In genomic region chr22:19730662-19731360, GRCh38 we compare ENCODE assay signal across 1 cellular context.
TF ChIP-seq lines count a peak whose summit lies in the region.

No MANE protein-coding gene starts in this region.

TF ChIP-seq in HepG2, 621 proteins besides CTCF, POLR2A, EP300 and RAD21 (continued from another document and continues in another):
- TF ChIP-seq ZNF883 (CRISPR knock-in tag; IDR thresholded peaks at IDR 0.05; ENCODE audit: not compliant biosample characterization) = peak; percentile 63
- peak; percentile 70; the same call in 1 of the 2 replicates for TF ChIP-seq ZNF766 (CRISPR knock-in tag; IDR thresholded peaks at IDR 0.05; ENCODE audit: borderline replicate concordance)
- peak; percentile 62; the same call in 1 of the 2 replicates for TF ChIP-seq SOX5 (CRISPR knock-in tag; IDR thresholded peaks at IDR 0.05; ENCODE audit: borderline replicate concordance)
- TF ChIP-seq ZNF136 (CRISPR knock-in tag; IDR thresholded peaks at IDR 0.05; ENCODE audit: low read depth) = peak; percentile 59; the same call in 1 of the 2 replicates
- peak; percentile 72 for TF ChIP-seq HNF1B (CRISPR knock-in tag; IDR thresholded peaks at IDR 0.05)
- no peak for TF ChIP-seq EED (CRISPR knock-in tag; IDR thresholded peaks at IDR 0.05)
- TF ChIP-seq ZNF788 (CRISPR knock-in tag; IDR thresholded peaks at IDR 0.05; ENCODE audit: borderline replicate concordance) = peak; percentile 78; the same call in 1 of the 2 replicates
- no peak for TF ChIP-seq ZNF44 (CRISPR knock-in tag; IDR thresholded peaks at IDR 0.05)
- TF ChIP-seq ZNF577 (CRISPR knock-in tag; IDR thresholded peaks at IDR 0.05; ENCODE audit: borderline replicate concordance, low read depth) = no peak
- peak; percentile 32; the same call in 1 of the 2 replicates for TF ChIP-seq ATF2 (CRISPR knock-in tag; IDR thresholded peaks at IDR 0.05)
- no peak; the same call in 1 of the 2 replicates for TF ChIP-seq SP2 (CRISPR knock-in tag; IDR thresholded peaks at IDR 0.05)
- TF ChIP-seq CENPX (CRISPR knock-in tag; IDR thresholded peaks at IDR 0.05) = no peak
- no peak for TF ChIP-seq ZNF143 (CRISPR knock-in tag; IDR thresholded peaks at IDR 0.05)
- TF ChIP-seq MZF1 (CRISPR knock-in tag; IDR thresholded peaks at IDR 0.05; ENCODE audit: borderline replicate concordance) = no peak
- no peak for TF ChIP-seq ZNF562 (CRISPR knock-in tag; IDR thresholded peaks at IDR 0.05; ENCODE audit: borderline replicate concordance)
- TF ChIP-seq ZBTB34 (CRISPR knock-in tag; IDR thresholded peaks at IDR 0.05) = no peak
- no peak for TF ChIP-seq MAFG (CRISPR knock-in tag; IDR thresholded peaks at IDR 0.05)
- TF ChIP-seq PITX1 (CRISPR knock-in tag; IDR thresholded peaks at IDR 0.05) = peak; percentile 95
- no peak for TF ChIP-seq FOXK1 (CRISPR knock-in tag; IDR thresholded peaks at IDR 0.05; ENCODE audit: borderline replicate concordance, low read depth)
- TF ChIP-seq TAF15 (IDR thresholded peaks at IDR 0.05; ENCODE audit: low read depth, low read length, poor library complexity, severe bottlenecking) = no peak
- peak; percentile 51; the same call in 1 of the 2 replicates for TF ChIP-seq ZSCAN21 (CRISPR knock-in tag; IDR thresholded peaks at IDR 0.05; ENCODE audit: borderline replicate concordance)
- TF ChIP-seq DNMT1 (CRISPR knock-in tag; IDR thresholded peaks at IDR 0.05) = 0 out of 2 replicates have a peak, but pooled peaks have one; percentile 22
- no peak for TF ChIP-seq SAFB2 (CRISPR knock-in tag; IDR thresholded peaks at IDR 0.05; ENCODE audit: borderline replicate concordance, low read depth)
- TF ChIP-seq AGO2 (optimal IDR thresholded peaks at IDR 0.05; ENCODE audit: low read depth, low read length) = no peak
- TF ChIP-seq XRCC5 (optimal IDR thresholded peaks at IDR 0.05; ENCODE audit: low read length) = peak; percentile 74
- TF ChIP-seq TMF1 (CRISPR knock-in tag; IDR thresholded peaks at IDR 0.05; ENCODE audit: low read depth) = no peak
- no peak for TF ChIP-seq NCOA5 (CRISPR knock-in tag; IDR thresholded peaks at IDR 0.05)
- TF ChIP-seq ZNF83 (CRISPR knock-in tag; IDR thresholded peaks at IDR 0.05; ENCODE audit: borderline replicate concordance) = peak; percentile 11; the same call in 1 of the 2 replicates
- TF ChIP-seq SPEN (CRISPR knock-in tag; IDR thresholded peaks at IDR 0.05; ENCODE audit: low read depth) = peak; percentile 28; the same call in 1 of the 2 replicates
- no peak for TF ChIP-seq ZNF326 (CRISPR knock-in tag; IDR thresholded peaks at IDR 0.05; ENCODE audit: borderline replicate concordance)
- peak; percentile 80 for TF ChIP-seq NR2F6 (IDR thresholded peaks at IDR 0.05)
- TF ChIP-seq NR2F6 (CRISPR knock-in tag; IDR thresholded peaks at IDR 0.05) = peak; percentile 79
- TF ChIP-seq ZUFSP (CRISPR knock-in tag; IDR thresholded peaks at IDR 0.05; ENCODE audit: borderline replicate concordance) = no peak
- peak; percentile 80; the same call in 1 of the 2 replicates for TF ChIP-seq HNRNPL (IDR thresholded peaks at IDR 0.05; ENCODE audit: low read depth, low read length)
- TF ChIP-seq TFAP4 (IDR thresholded peaks at IDR 0.05; ENCODE audit: borderline replicate concordance, low read depth) = peak; percentile 90
- TF ChIP-seq ZNF660 (CRISPR knock-in tag; IDR thresholded peaks at IDR 0.05; ENCODE audit: borderline replicate concordance, low read depth) = no peak
- TF ChIP-seq CREB1 (IDR thresholded peaks at IDR 0.05) = no peak
- TF ChIP-seq CREB1 (CRISPR knock-in tag; IDR thresholded peaks at IDR 0.05) = no peak
- TF ChIP-seq MYC (CRISPR knock-in tag; IDR thresholded peaks at IDR 0.05; ENCODE audit: borderline replicate concordance) = peak; percentile 68; the same call in 1 of the 2 replicates
- 0 out of 2 replicates have a peak, but pooled peaks have one; percentile 51 for TF ChIP-seq ZNF101 (CRISPR knock-in tag; IDR thresholded peaks at IDR 0.05; ENCODE audit: borderline replicate concordance, low read depth)
- TF ChIP-seq PRDM15 (CRISPR knock-in tag; IDR thresholded peaks at IDR 0.05) = no peak
- no peak for TF ChIP-seq ZBTB37 (CRISPR knock-in tag; IDR thresholded peaks at IDR 0.05)
- peak; percentile 80 for TF ChIP-seq SP5 (CRISPR knock-in tag; IDR thresholded peaks at IDR 0.05; ENCODE audit: borderline replicate concordance, low read depth)
- TF ChIP-seq SALL1 (CRISPR knock-in tag; IDR thresholded peaks at IDR 0.05) = peak; percentile 85
- TF ChIP-seq NR0B2 (CRISPR knock-in tag; IDR thresholded peaks at IDR 0.05) = no peak
- TF ChIP-seq RNF2 (conservative IDR thresholded peaks at IDR 0.05; ENCODE audit: low read depth) = peak; percentile 63; the same call in 1 of the 2 replicates
- peak; percentile 84 for TF ChIP-seq ZNF891 (CRISPR knock-in tag; IDR thresholded peaks at IDR 0.05)
- no peak for TF ChIP-seq ZKSCAN5 (CRISPR knock-in tag; IDR thresholded peaks at IDR 0.05)
- peak; percentile 49; the same call in 1 of the 2 replicates for TF ChIP-seq MXD1 (CRISPR knock-in tag; IDR thresholded peaks at IDR 0.05)
- peak; percentile 83; the same call in 1 of the 2 replicates for TF ChIP-seq RXRB (CRISPR knock-in tag; IDR thresholded peaks at IDR 0.05; ENCODE audit: borderline replicate concordance)
- TF ChIP-seq MEF2D (CRISPR knock-in tag; IDR thresholded peaks at IDR 0.05) = peak; percentile 85
- peak; percentile 87 for TF ChIP-seq ZNF414 (CRISPR knock-in tag; IDR thresholded peaks at IDR 0.05)
- TF ChIP-seq MIXL1 (CRISPR knock-in tag; IDR thresholded peaks at IDR 0.05) = 0 out of 2 replicates have a peak, but pooled peaks have one; percentile 29
- peak; percentile 88; the same call in 1 of the 2 replicates for TF ChIP-seq SMAD1 (CRISPR knock-in tag; IDR thresholded peaks at IDR 0.05; ENCODE audit: borderline replicate concordance, low read depth)
- 0 out of 2 replicates have a peak, but pooled peaks have one; percentile 32 for TF ChIP-seq KDM6A (CRISPR knock-in tag; IDR thresholded peaks at IDR 0.05; ENCODE audit: low read depth)
- no peak for TF ChIP-seq FIP1L1 (IDR thresholded peaks at IDR 0.05; ENCODE audit: borderline replicate concordance, insufficient read depth, low read depth, low read length)
- peak; percentile 82; the same call in 1 of the 2 replicates for TF ChIP-seq ZNF224 (CRISPR knock-in tag; IDR thresholded peaks at IDR 0.05)
- TF ChIP-seq KMT2A (CRISPR knock-in tag; IDR thresholded peaks at IDR 0.05) = no peak
- TF ChIP-seq ATF7 (IDR thresholded peaks at IDR 0.05) = no peak
- no peak for TF ChIP-seq ATF7 (CRISPR knock-in tag; IDR thresholded peaks at IDR 0.05)
- TF ChIP-seq MED13 (CRISPR knock-in tag; IDR thresholded peaks at IDR 0.05) = 0 out of 2 replicates have a peak, but pooled peaks have one; percentile 51
- peak; percentile 91 for TF ChIP-seq SAP130 (CRISPR knock-in tag; IDR thresholded peaks at IDR 0.05; ENCODE audit: low read depth)
